ENCODE assay signal across 7 cellular contexts in genomic region chr9:105522618-105523385, GRCh38. TPM values are rescaled to one million over a fixed set of nuclear protein-coding genes. Genes with fewer than 3 reads are reported as not detected.
DNase-seq lines count a peak whose midpoint lies in the region; ATAC-seq, FAIRE-seq and TF ChIP-seq lines count a peak whose summit lies in the region.
"Not testable (repeated sequence)": the region's sequence is repeated elsewhere in the genome, so short reads cannot be mapped to it uniquely, and the experiment has no call there.

No MANE protein-coding gene starts in this region.

- peak; percentile 68 for FAIRE-seq in bronchial epithelial cell (lab: Jason Lieb, UNC)

- not testable (repeated sequence) for H3K27me3 ChIP-seq in bronchial epithelial cell (ENCODE audit: control insufficient read depth, insufficient read depth, low read length)

- ATAC-seq in GM18867 (IDR thresholded peaks at IDR 0.05; ENCODE audit: unreplicated experiment), result peak; percentile 92
- peak; percentile 75 for ATAC-seq in GM19452 (IDR thresholded peaks at IDR 0.05; ENCODE audit: unreplicated experiment)
- peak; percentile 94 for ATAC-seq in GM21723 (IDR thresholded peaks at IDR 0.05; ENCODE audit: unreplicated experiment)
- ATAC-seq in HG02885 (IDR thresholded peaks at IDR 0.05; ENCODE audit: poor library complexity, unreplicated experiment), result peak; percentile 93
- peak; percentile 63 for ATAC-seq in HG03175 (IDR thresholded peaks at IDR 0.05; ENCODE audit: unreplicated experiment)
- ATAC-seq in HG03571 (IDR thresholded peaks at IDR 0.05; ENCODE audit: unreplicated experiment), result peak; percentile 74

- H3K4me3 ChIP-seq in bronchial epithelial cell (ENCODE audit: low read depth, low read length), result not testable (repeated sequence)

- TF ChIP-seq CTCF in bronchial epithelial cell (IDR thresholded peaks at IDR 0.05; ENCODE audit: insufficient read depth, low read length, severe bottlenecking), result not testable (repeated sequence)

- not testable (repeated sequence) for H3K36me3 ChIP-seq in bronchial epithelial cell (ENCODE audit: control insufficient read depth, insufficient read depth, low read length)

- DNase-seq in bronchial epithelial cell (ENCODE audit: low read depth), result not testable (repeated sequence)

RNA-seq across cellular contexts. Expression of gene FKTN, which starts 35.1 kb away (rescaled TPM):
- 17.0 and 17.9 TPM in 2 replicates for total RNA-seq in bronchial epithelial cell
